20 cellular contexts compared by ENCODE assay signal in genomic region chr10:124669141-124669823, GRCh38.
DNase-seq lines count a peak whose midpoint lies in the region; ATAC-seq, FAIRE-seq and TF ChIP-seq lines count a peak whose summit lies in the region.
"Had no signal": no experiment of that assay in that cellular context is flagged by ENCODE, and none has a peak within 500 bp of the region (broad histone marks: within the 10 kb centered on the region; RNA-seq: fewer than 3 reads in every experiment).

No MANE protein-coding gene starts in this region.

- peak overlapping the region; percentile 50 for H3K27ac ChIP-seq in right cardiac atrium (ENCODE audit: low read length)
- H3K27ac ChIP-seq in sigmoid colon: no peak overlapping the region
- H3K27ac ChIP-seq: A549, PC-9 had no signal

- DNase-seq in Right ventricle myocardium inferior (ENCODE audit: missing footprints) (peak; percentile 56), cardiac septum (ENCODE audit: low spot score) (no peak), right cardiac atrium (peak; percentile 15 to 63 (median 53)), sigmoid colon (no peak), HTR-8/SVneo (ENCODE audit: insufficient read length, low spot score) (no peak)
- no peak for DNase-seq in stimulated activated effector memory CD8-positive, alpha-beta T cell treated with anti-CD3 and anti-CD28 coated beads, Interleukin-12 subunit alpha, Interleukin-12 subunit beta, amount 100 ng/mL, for 72 hours (ENCODE audit: low spot score in 2 of 2)
- DNase-seq in activated CD4-positive, alpha-beta T cell treated with anti-CD3 and anti-CD28 coated beads, Interleukin-2, amount 50 U/mL, for 1 hour: no peak
- DNase-seq: cerebellar nuclear complex; DMS79 treated with DMSO at 0.1 percent for 48 hours; endodermal cell; GOT3; NCI-H1436 treated with DMSO at 0.1 percent for 48 hours; NCI-H2227 treated with DMSO at 0.1 percent for 48 hours; NCI-H82; PC-9; stimulated activated naive CD8-positive, alpha-beta T cell treated with anti-CD3 and anti-CD28 coated beads, Interleukin-15, amount 100 ng/mL, for 72 hours had no signal

- ATAC-seq in Right ventricle myocardium inferior: no peak
- peak; percentile 12 to 35 for ATAC-seq in right cardiac atrium
- ATAC-seq in stimulated activated effector memory CD8-positive, alpha-beta T cell treated with anti-CD3 and anti-CD28 coated beads, Interleukin-12 subunit alpha, Interleukin-12 subunit beta, amount 100 ng/mL, for 72 hours: no peak
- ATAC-seq in esophagus mucosa: no peak
- ATAC-seq: A549; HepG2; stimulated activated naive CD8-positive, alpha-beta T cell treated with anti-CD3 and anti-CD28 coated beads, Interleukin-15, amount 100 ng/mL, for 72 hours had no signal

- intact Hi-C loops in Right ventricle myocardium inferior (cut with DNase I) (no loop called here), cardiac septum (cut with DNase I) (no loop called here), right cardiac atrium (cut with DNase I) (no loop called here), sigmoid colon (cut with DNase I) (no loop called here)

- H3K36me3 ChIP-seq in sigmoid colon: peaks cover 0 to 6% (median 0%) of the 10 kb centered on the region in 4 donors

- H3K36me3 Mint-ChIP-seq in stimulated activated effector memory CD8-positive, alpha-beta T cell treated with anti-CD3 and anti-CD28 coated beads, Interleukin-12 subunit alpha, Interleukin-12 subunit beta, amount 100 ng/mL, for 72 hours: peaks cover 45% of the 10 kb centered on the region

- H3K9me3 Mint-ChIP-seq in stimulated activated effector memory CD8-positive, alpha-beta T cell treated with anti-CD3 and anti-CD28 coated beads, Interleukin-12 subunit alpha, Interleukin-12 subunit beta, amount 100 ng/mL, for 72 hours: no peaks in the 10 kb centered on the region
- H3K9me3 Mint-ChIP-seq: activated T-helper 1 cell treated with anti-CD3 and anti-CD28 coated beads, Interleukin-12 subunit alpha, Interleukin-12 subunit beta, Interleukin-2, Interleukin-4 antibody, amounts not matched to agents 30 ng/mL and 10 ng/mL and 1 ng/mL, durations not matched to agents 14 hours and 24 hours and 36 hours; endodermal cell; stimulated activated naive CD8-positive, alpha-beta T cell treated with anti-CD3 and anti-CD28 coated beads, Interleukin-15, amount 100 ng/mL, for 72 hours had no signal

- FAIRE-seq in HTR-8/SVneo (lab: Jason Lieb, UNC): no peak
- FAIRE-seq: A549, HepG2 had no signal

- TF ChIP-seq POLR2A in sigmoid colon (IDR thresholded peaks at IDR 0.05): no peak

- H3K4me1 ChIP-seq in right cardiac atrium (ENCODE audit: control insufficient read depth, insufficient read depth, low read length) (peaks cover 56% of the 10 kb centered on the region), sigmoid colon (peaks cover 0 to 50% (median 34%) of the 10 kb centered on the region in 4 donors)

- H3K4me3 Mint-ChIP-seq in stimulated activated effector memory CD8-positive, alpha-beta T cell treated with anti-CD3 and anti-CD28 coated beads, Interleukin-12 subunit alpha, Interleukin-12 subunit beta, amount 100 ng/mL, for 72 hours: peak overlapping the region; percentile 70
- H3K4me3 Mint-ChIP-seq: activated T-helper 1 cell treated with anti-CD3 and anti-CD28 coated beads, Interleukin-12 subunit alpha, Interleukin-12 subunit beta, Interleukin-2, Interleukin-4 antibody, amounts not matched to agents 30 ng/mL and 10 ng/mL and 1 ng/mL, durations not matched to agents 14 hours and 24 hours and 36 hours; endodermal cell; stimulated activated naive CD8-positive, alpha-beta T cell treated with anti-CD3 and anti-CD28 coated beads, Interleukin-15, amount 100 ng/mL, for 72 hours had no signal

- H3K27me3 ChIP-seq in right cardiac atrium (ENCODE audit: control insufficient read depth, insufficient read depth): no peaks in the 10 kb centered on the region
- no peaks in the 10 kb centered on the region for H3K27me3 ChIP-seq in sigmoid colon

- TF ChIP-seq EP300 in sigmoid colon (IDR thresholded peaks at IDR 0.05): no peak

- WGBS in right cardiac atrium: 78% methylated on average over 20 of the region's 20 CpGs
- 92 to 93% methylated on average over 20 of the region's 20 CpGs for WGBS in sigmoid colon, 2 donors

- no peak for TF ChIP-seq CTCF in sigmoid colon (IDR thresholded peaks at IDR 0.05)

- peaks cover 81% of the 10 kb centered on the region for H3K4me1 Mint-ChIP-seq in stimulated activated effector memory CD8-positive, alpha-beta T cell treated with anti-CD3 and anti-CD28 coated beads, Interleukin-12 subunit alpha, Interleukin-12 subunit beta, amount 100 ng/mL, for 72 hours

- H3K4me3 ChIP-seq in right cardiac atrium (ENCODE audit: low read length): no peak overlapping the region
- H3K4me3 ChIP-seq in sigmoid colon: no peak overlapping the region
- H3K4me3 ChIP-seq: A549, PC-9 had no signal

- H3K27ac Mint-ChIP-seq in stimulated activated effector memory CD8-positive, alpha-beta T cell treated with anti-CD3 and anti-CD28 coated beads, Interleukin-12 subunit alpha, Interleukin-12 subunit beta, amount 100 ng/mL, for 72 hours: peak overlapping the region; percentile 95
- H3K27ac Mint-ChIP-seq: activated T-helper 1 cell treated with anti-CD3 and anti-CD28 coated beads, Interleukin-12 subunit alpha, Interleukin-12 subunit beta, Interleukin-2, Interleukin-4 antibody, amounts not matched to agents 30 ng/mL and 10 ng/mL and 1 ng/mL, durations not matched to agents 14 hours and 24 hours and 36 hours; stimulated activated naive CD8-positive, alpha-beta T cell treated with anti-CD3 and anti-CD28 coated beads, Interleukin-15, amount 100 ng/mL, for 72 hours had no signal

- H3K9me3 ChIP-seq in right cardiac atrium (ENCODE audit: control insufficient read depth, low read length): no peaks in the 10 kb centered on the region
- H3K9me3 ChIP-seq in sigmoid colon: no peaks in the 10 kb centered on the region
- H3K9me3 ChIP-seq: A549 had no signal

Comparison
In these comparisons a context has a peak if more than half of its experiments do, and no peak if none do; other contexts are left out.
1. ATAC-seq: peak in right cardiac atrium (2 of 2); none in Right ventricle myocardium inferior (single experiment), stimulated activated effector memory CD8-positive, alpha-beta T cell treated with anti-CD3 and anti-CD28 coated beads, Interleukin-12 subunit alpha, Interleukin-12 subunit beta, amount 100 ng/mL, for 72 hours (single experiment) and esophagus mucosa (single experiment).
2. DNase-seq: peak in Right ventricle myocardium inferior (single experiment) and right cardiac atrium (3 of 3); none in cardiac septum (single experiment), stimulated activated effector memory CD8-positive, alpha-beta T cell treated with anti-CD3 and anti-CD28 coated beads, Interleukin-12 subunit alpha, Interleukin-12 subunit beta, amount 100 ng/mL, for 72 hours (0 of 2), sigmoid colon (single experiment), HTR-8/SVneo (single experiment) and activated CD4-positive, alpha-beta T cell treated with anti-CD3 and anti-CD28 coated beads, Interleukin-2, amount 50 U/mL, for 1 hour (single experiment).